ENCODE assay signal across 16 cellular contexts in genomic region chr2:233241803-233242202, GRCh38. TPM values are rescaled to one million over a fixed set of nuclear protein-coding genes. Genes with fewer than 3 reads are reported as not detected.
DNase-seq lines count a peak whose midpoint lies in the region; ATAC-seq and TF ChIP-seq lines count a peak whose summit lies in the region.
"Had no signal": no experiment of that assay in that cellular context is flagged by ENCODE, and none has a peak within 500 bp of the region (broad histone marks: within the 10 kb centered on the region; RNA-seq: fewer than 3 reads in every experiment).

No MANE protein-coding gene starts in this region.

- peaks cover 40% of the 10 kb centered on the region for H3K4me1 Mint-ChIP-seq in dendritic cell treated with granulocyte-macrophage colony-stimulating factor and Interleukin-4, amounts not matched to agents 40 ng/mL and 50 ng/mL, for 4 days (ENCODE audit: low read depth)

- TF ChIP-seq CTCF in Peyer's patch (IDR thresholded peaks at IDR 0.05) (no peak), stomach (IDR thresholded peaks at IDR 0.05) (no peak), GM10248 (IDR thresholded peaks at IDR 0.05; ENCODE audit: control extremely low read depth, extremely low read depth, low read depth, missing control alignments) (no peak), vagina (IDR thresholded peaks at IDR 0.05) (no peak)

- no peaks in the 10 kb centered on the region for H3K27me3 ChIP-seq in Peyer's patch
- no peaks in the 10 kb centered on the region for H3K27me3 ChIP-seq in stomach
- H3K27me3 ChIP-seq in vagina = no peaks in the 10 kb centered on the region
- H3K27me3 ChIP-seq: BE2C, cardiac muscle cell had no signal

- DNase-seq in Right ventricle myocardium inferior (ENCODE audit: missing footprints) (no peak), left cardiac atrium (no peak), Peyer's patch (peak in 2 of 3 donors; percentile 56 to 61), stomach (peak; percentile 31), GM10248 (ENCODE audit: extremely low spot score) (no peak), vagina (ENCODE audit: extremely low spot score in 2 of 2) (no peak), DMS114 treated with DMSO at 0.1 percent for 48 hours (lab: John Stamatoyannopoulos, UW; ENCODE audit: unreplicated experiment) (no peak)
- DNase-seq: activated B cell treated with CpG ODN at 0.5 μM for 24 hours; activated effector memory CD4-positive, alpha-beta T cell treated with Interleukin-2 at 50 U/mL for 16 hours; BE2C; EL; islet precursor cell; KBM-7; psoas muscle had no signal

- peaks cover 0 to 13% (median 9%) of the 10 kb centered on the region in 4 donors for H3K4me1 ChIP-seq in Peyer's patch
- peaks cover 0 to 36% (median 8%) of the 10 kb centered on the region in 4 donors for H3K4me1 ChIP-seq in stomach
- H3K4me1 ChIP-seq in vagina = no peaks in the 10 kb centered on the region
- H3K4me1 ChIP-seq: BE2C, psoas muscle had no signal

- H3K36me3 ChIP-seq in Peyer's patch (no peaks in the 10 kb centered on the region), stomach (no peaks in the 10 kb centered on the region), vagina (no peaks in the 10 kb centered on the region)
- H3K36me3 ChIP-seq: BE2C, cardiac muscle cell had no signal

- H3K4me3 ChIP-seq in Peyer's patch (no peak overlapping the region), stomach (no peak overlapping the region), vagina (no peak overlapping the region)
- H3K4me3 ChIP-seq: cardiac muscle cell, psoas muscle had no signal

- POLR2A ChIA-PET in GM10248 (lab: Yijun Ruan, JAX) = no interaction called here

- H3K4me3 Mint-ChIP-seq in dendritic cell treated with granulocyte-macrophage colony-stimulating factor and Interleukin-4, amounts not matched to agents 40 ng/mL and 50 ng/mL, for 4 days = no peak overlapping the region

- no peak for TF ChIP-seq EP300 in stomach (IDR thresholded peaks at IDR 0.05)

- intact Hi-C loops in Right ventricle myocardium inferior (cut with DNase I) (no loop called here), left cardiac atrium (cut with DNase I) (loop anchor here in 1 of 2 donors (10.0 kb wide), 1 partner anchor 387 kb away; no protein-coding TSS in a partner anchor), stomach (cut with DNase I; ENCODE audit: low total_unique reads) (loop anchor here (10.0 kb wide), 1 partner anchor 637 kb away; no protein-coding TSS in a partner anchor), vagina (cut with DNase I) (no loop called here)
- intact Hi-C loops in dendritic cell treated with granulocyte-macrophage colony-stimulating factor and Interleukin-4, amounts not matched to agents 40 ng/mL and 50 ng/mL, for 4 days (cut with micrococcal nuclease) = loop anchor here (5.0 kb wide), 1 partner anchor 40 kb away; no protein-coding TSS in a partner anchor

- H3K27me3 Mint-ChIP-seq in dendritic cell treated with granulocyte-macrophage colony-stimulating factor and Interleukin-4, amounts not matched to agents 40 ng/mL and 50 ng/mL, for 4 days = no peaks in the 10 kb centered on the region
- H3K27me3 Mint-ChIP-seq: activated B cell treated with CpG ODN at 0.5 μM for 24 hours had no signal

- H3K9me3 ChIP-seq in Peyer's patch (no peaks in the 10 kb centered on the region), stomach (no peaks in the 10 kb centered on the region), vagina (no peaks in the 10 kb centered on the region)
- H3K9me3 ChIP-seq: BE2C, psoas muscle had no signal

- peaks cover 9% of the 10 kb centered on the region for H3K9me3 Mint-ChIP-seq in dendritic cell treated with granulocyte-macrophage colony-stimulating factor and Interleukin-4, amounts not matched to agents 40 ng/mL and 50 ng/mL, for 4 days
- H3K9me3 Mint-ChIP-seq: activated B cell treated with CpG ODN at 0.5 μM for 24 hours had no signal

- CTCF ChIA-PET in GM10248 (lab: Yijun Ruan, JAX) = interaction anchor here (1.0 to 3.5 kb wide), 2 partner anchors 12 to 182 kb away, joined by 3 to 18 read pairs; partner anchors contain the start of genes ATG16L1 and INPP5D

- TF ChIP-seq POLR2A in Peyer's patch (IDR thresholded peaks at IDR 0.05) (no peak), stomach (IDR thresholded peaks at IDR 0.05) (no peak), vagina (IDR thresholded peaks at IDR 0.05) (no peak)

- 50 to 76% (median 58%) methylated on average over 3 of the region's 3 CpGs for WGBS in stomach, 5 donors

- peak overlapping the region in 3 of 4 donors; percentile 3 to 50 (median 36) for H3K27ac ChIP-seq in Peyer's patch
- H3K27ac ChIP-seq in stomach = peak overlapping the region in 4 of 5 donors; percentile 8 to 74 (median 42)
- H3K27ac ChIP-seq in vagina = no peak overlapping the region
- H3K27ac ChIP-seq: cardiac muscle cell, psoas muscle had no signal

- H3K27ac Mint-ChIP-seq in dendritic cell treated with granulocyte-macrophage colony-stimulating factor and Interleukin-4, amounts not matched to agents 40 ng/mL and 50 ng/mL, for 4 days = peak overlapping the region; percentile 69

- ATAC-seq in Right ventricle myocardium inferior (peak; percentile 48), left cardiac atrium (no peak)

- peaks cover 6% of the 10 kb centered on the region for H3K36me3 Mint-ChIP-seq in dendritic cell treated with granulocyte-macrophage colony-stimulating factor and Interleukin-4, amounts not matched to agents 40 ng/mL and 50 ng/mL, for 4 days (ENCODE audit: low read depth)

RNA-seq across cellular contexts. Expression of gene ATG16L1, which starts 9.7 kb away (rescaled TPM):
- total RNA-seq in Right ventricle myocardium inferior (15.4 TPM), left cardiac atrium (10 to 100 TPM; 15.8 to 17.8 TPM), Peyer's patch (100 to 1,000 TPM in 1 of 4 donors, 10 to 100 TPM in 3; 46.4 to 125 (median 58.4) TPM), stomach (10 to 100 TPM in 4 of 5 donors, 1 to 10 TPM in 1; 7.6 to 71.9 (median 34.1) TPM), vagina (29.2 TPM)
- 10 to 100 TPM in 1 of 3 donors, 1 to 10 TPM in 2; 8.7 to 11.6 (median 8.7) TPM for polyA plus RNA-seq in stomach

Comparison
In these comparisons a context has a peak if more than half of its experiments do, and no peak if none do; other contexts are left out.
1. DNase-seq: peak in Peyer's patch (2 of 3) and stomach (single experiment); none in Right ventricle myocardium inferior (single experiment), left cardiac atrium (single experiment), GM10248 (single experiment), vagina (0 of 2) and DMS114 treated with DMSO at 0.1 percent for 48 hours (single experiment).
2. intact Hi-C loops: an anchor here in dendritic cell treated with granulocyte-macrophage colony-stimulating factor and Interleukin-4, amounts not matched to agents 40 ng/mL and 50 ng/mL, for 4 days (5.0 kb wide) and stomach (10.0 kb wide); none called in Right ventricle myocardium inferior and vagina.